Comparison of ENCODE assay signal across 1 cellular context in genomic region chr2:179974743-179975142, GRCh38.
TF ChIP-seq lines count a peak whose summit lies in the region.

No MANE protein-coding gene starts in this region.

TF ChIP-seq in GM12891, 5 proteins besides CTCF, POLR2A, EP300 and RAD21:
- TF ChIP-seq TAF1 (IDR thresholded peaks at IDR 0.05; ENCODE audit: low read depth, low read length) (no peak), POLR2AphosphoS5 (IDR thresholded peaks at IDR 0.05; ENCODE audit: low read depth, low read length) (no peak), SPI1 (IDR thresholded peaks at IDR 0.05; ENCODE audit: low read depth, low read length) (no peak), PAX5 (IDR thresholded peaks at IDR 0.05; ENCODE audit: insufficient read depth, low read length, severe bottlenecking) (no peak), POU2F2 (IDR thresholded peaks at IDR 0.05; ENCODE audit: low read depth, low read length) (no peak)
